Comparison of ENCODE assay signal across 1 cellular context in genomic region chr3:52707585-52707984, GRCh38.
TF ChIP-seq lines count a peak whose summit lies in the region.

No MANE protein-coding gene starts in this region.

TF ChIP-seq in IMR-90, 13 proteins besides CTCF, POLR2A, EP300 and RAD21:
- TF ChIP-seq SMC3 (IDR thresholded peaks at IDR 0.05; ENCODE audit: low read depth, low read length) (no peak), USF2 (IDR thresholded peaks at IDR 0.05; ENCODE audit: low read depth, low read length) (no peak), CHD1 (IDR thresholded peaks at IDR 0.05; ENCODE audit: low read depth, low read length) (no peak), MXI1 (IDR thresholded peaks at IDR 0.05; ENCODE audit: borderline replicate concordance, low read depth, low read length) (no peak), ELK1 (IDR thresholded peaks at IDR 0.05; ENCODE audit: borderline replicate concordance, low read depth, low read length) (no peak), NFE2L2 (IDR thresholded peaks at IDR 0.05; ENCODE audit: low read depth, low read length) (no peak), MAZ (IDR thresholded peaks at IDR 0.05; ENCODE audit: borderline replicate concordance, low read depth, low read length) (no peak), RFX5 (IDR thresholded peaks at IDR 0.05; ENCODE audit: low read depth, low read length) (no peak), CEBPB (IDR thresholded peaks at IDR 0.05; ENCODE audit: low read depth, low read length) (no peak), RCOR1 (IDR thresholded peaks at IDR 0.05; ENCODE audit: insufficient replicate concordance, low read length) (no peak), MAFK (IDR thresholded peaks at IDR 0.05; ENCODE audit: low read depth, low read length) (no peak), FOS (IDR thresholded peaks at IDR 0.05; ENCODE audit: low read depth, low read length) (no peak), BHLHE40 (IDR thresholded peaks at IDR 0.05; ENCODE audit: low read depth, low read length) (no peak)
TF ChIP-seq in IMR-90: peak in this region for 0.
